Comparison of ENCODE assay signal across 16 cellular contexts in genomic region chr6:16691328-16691727, GRCh38.
A peak's percentile ranks its signal among the peaks of the same experiment; 100 is the strongest.
DNase-seq lines count a peak whose midpoint lies in the region; ATAC-seq and TF ChIP-seq lines count a peak whose summit lies in the region.
"Had no signal": no experiment of that assay in that cellular context is flagged by ENCODE, and none has a peak within 500 bp of the region (broad histone marks: within the 10 kb centered on the region; RNA-seq: fewer than 3 reads in every experiment).

No MANE protein-coding gene starts in this region.

- H3K27ac ChIP-seq in ACC112 (ENCODE audit: low read depth, low read length) (peak overlapping the region; percentile 72), Panc1 (ENCODE audit: low read length) (peak overlapping the region; percentile 71), caudate nucleus (ENCODE audit: low read depth, low read length) (peak overlapping the region; percentile 53)
- H3K27ac ChIP-seq in CD8-positive, alpha-beta memory T cell (ENCODE audit: low read depth, low read length) = no peak overlapping the region
- H3K27ac ChIP-seq: SJSA1, testis had no signal

- H3K9me3 Mint-ChIP-seq in CD8-positive, alpha-beta memory T cell = no peaks in the 10 kb centered on the region
- no peaks in the 10 kb centered on the region for H3K9me3 Mint-ChIP-seq in CD14-positive monocyte
- H3K9me3 Mint-ChIP-seq in type B pancreatic cell = no peaks in the 10 kb centered on the region
- H3K9me3 Mint-ChIP-seq: neural crest cell had no signal

- TF ChIP-seq CTCF in Panc1 (IDR thresholded peaks at IDR 0.05) (no peak), CD14-positive monocyte (IDR thresholded peaks at IDR 0.05) (no peak), BE2C (IDR thresholded peaks at IDR 0.05; ENCODE audit: low read depth, low read length) (no peak), type B pancreatic cell (conservative IDR thresholded peaks at IDR 0.05) (no peak)

- peaks cover 0 to 8% (median 5%) of the 10 kb centered on the region in 3 donors for H3K36me3 Mint-ChIP-seq in CD8-positive, alpha-beta memory T cell
- H3K36me3 Mint-ChIP-seq in CD14-positive monocyte = peaks cover 0 to 2% of the 10 kb centered on the region in 2 donors
- H3K36me3 Mint-ChIP-seq in type B pancreatic cell = no peaks in the 10 kb centered on the region

- H3K4me3 ChIP-seq in ACC112 (ENCODE audit: low read depth, low read length) (no peak overlapping the region), Panc1 (ENCODE audit: low read depth in 2 of 2, low read length in 2 of 2) (no peak overlapping the region), BE2C (ENCODE audit: low read depth, low read length) (no peak overlapping the region)
- H3K4me3 ChIP-seq in CD8-positive, alpha-beta memory T cell (ENCODE audit: low read length) = no peak overlapping the region
- H3K4me3 ChIP-seq: BLaER1 treated with 17β-estradiol and CSF1 and Interleukin-3, amounts not matched to agents 10 nM and 100 nM; SJSA1; testis had no signal

- peak overlapping the region; percentile 58 to 96 (median 83) for H3K27ac Mint-ChIP-seq in CD8-positive, alpha-beta memory T cell
- H3K27ac Mint-ChIP-seq in CD14-positive monocyte = peak overlapping the region in 1 of 7 donors; percentile 47
- no peak overlapping the region for H3K27ac Mint-ChIP-seq in type B pancreatic cell

- peaks cover 36% of the 10 kb centered on the region for H3K4me1 ChIP-seq in ACC112 (ENCODE audit: control insufficient read depth, insufficient read depth, low read length, unreplicated experiment)
- H3K4me1 ChIP-seq in CD8-positive, alpha-beta memory T cell (ENCODE audit: insufficient read depth, low read length) = peaks cover 39% of the 10 kb centered on the region
- peaks cover 50% of the 10 kb centered on the region for H3K4me1 ChIP-seq in Panc1 (ENCODE audit: control insufficient read depth, insufficient read depth, low read length)
- H3K4me1 ChIP-seq in BE2C = no peaks in the 10 kb centered on the region
- H3K4me1 ChIP-seq: testis had no signal

- H3K4me1 Mint-ChIP-seq in CD8-positive, alpha-beta memory T cell = peaks cover 72 to 95% (median 95%) of the 10 kb centered on the region in 3 donors
- H3K4me1 Mint-ChIP-seq in CD14-positive monocyte (peaks cover 74% of the 10 kb centered on the region), type B pancreatic cell (ENCODE audit: unreplicated experiment) (no peaks in the 10 kb centered on the region)
- H3K4me1 Mint-ChIP-seq: neural crest cell had no signal

- peaks cover 20% of the 10 kb centered on the region for H3K79me2 ChIP-seq in ACC112 (ENCODE audit: control insufficient read depth, insufficient read depth, low read length, unreplicated experiment)

- H3K27me3 ChIP-seq in ACC112 (ENCODE audit: insufficient read depth, low read length) (no peaks in the 10 kb centered on the region), Panc1 (ENCODE audit: control insufficient read depth, insufficient read depth, low read length) (no peaks in the 10 kb centered on the region), BE2C (no peaks in the 10 kb centered on the region)
- H3K27me3 ChIP-seq in CD8-positive, alpha-beta memory T cell (ENCODE audit: insufficient read depth, low read length, poor library complexity, severe bottlenecking) = no peaks in the 10 kb centered on the region
- H3K27me3 ChIP-seq: SJSA1, testis had no signal

- no peaks in the 10 kb centered on the region for H3K36me3 ChIP-seq in ACC112 (ENCODE audit: insufficient read depth, low read length)
- H3K36me3 ChIP-seq in CD8-positive, alpha-beta memory T cell (ENCODE audit: insufficient read depth, low read length) = no peaks in the 10 kb centered on the region
- no peaks in the 10 kb centered on the region for H3K36me3 ChIP-seq in Panc1 (ENCODE audit: control insufficient read depth, insufficient read depth, low read length)
- H3K36me3 ChIP-seq in BE2C = no peaks in the 10 kb centered on the region
- H3K36me3 ChIP-seq: BLaER1 treated with 17β-estradiol and CSF1 and Interleukin-3, amounts not matched to agents 10 nM and 100 nM had no signal

- DNase-seq in CD8-positive, alpha-beta memory T cell = no peak
- DNase-seq in Panc1 (ENCODE audit: low read depth, low spot score) = no peak
- no peak for DNase-seq in caudate nucleus (lab: John Stamatoyannopoulos, UW)
- no peak for DNase-seq in CD14-positive monocyte (ENCODE audit: low spot score)
- no peak for DNase-seq in BE2C
- no peak for DNase-seq in islet precursor cell
- no peak for DNase-seq in type B pancreatic cell (ENCODE audit: extremely low spot score, unreplicated experiment)
- DNase-seq: amniotic stem cell, DMS79 treated with DMSO at 0.1 percent for 48 hours, NCI-H1694, NCI-H446 treated with DMSO at 0.1 percent for 48 hours, testis had no signal

- ATAC-seq in Panc1 = no peak

- H2AFZ ChIP-seq in ACC112 (ENCODE audit: low read length, unreplicated experiment) = no peak overlapping the region

- CTCF ChIA-PET in CD8-positive, alpha-beta memory T cell (lab: Charles Lee) = interaction anchor here (1.0 to 4.2 kb wide), 5 partner anchors 7 to 72 kb away, joined by 3 to 15 read pairs (median 3); partner anchors contain the start of gene ATXN1
- CTCF ChIA-PET in Panc1 (lab: Charles Lee) = no interaction called here

- H3K27me3 Mint-ChIP-seq in CD8-positive, alpha-beta memory T cell = no peaks in the 10 kb centered on the region
- H3K27me3 Mint-ChIP-seq in CD14-positive monocyte (ENCODE audit: low read depth in 3 of 3) = no peaks in the 10 kb centered on the region
- H3K27me3 Mint-ChIP-seq in type B pancreatic cell = no peaks in the 10 kb centered on the region

- no TSS peak for BruUV-seq in Panc1 (replicated peaks; lab: Mats Ljungman, UMichigan)

- POLR2A ChIA-PET in CD8-positive, alpha-beta memory T cell (lab: Charles Lee) = no interaction called here
- POLR2A ChIA-PET in Panc1 (lab: Charles Lee) = no interaction called here

- H3K4me3 Mint-ChIP-seq in CD8-positive, alpha-beta memory T cell = peak overlapping the region; percentile 1 to 79 (median 57)
- no peak overlapping the region for H3K4me3 Mint-ChIP-seq in CD14-positive monocyte
- no peak overlapping the region for H3K4me3 Mint-ChIP-seq in type B pancreatic cell
- H3K4me3 Mint-ChIP-seq: neural crest cell had no signal

- in situ Hi-C loops in Panc1 (cut with HindIII; ENCODE audit: low pct_unique_long_range_greater_than_20kb, low sequenced_read_pairs) = no loop called here

- intact Hi-C loops in Panc1 (cut with micrococcal nuclease; ENCODE audit: unreplicated experiment) (no loop called here), CD14-positive monocyte (cut with micrococcal nuclease) (no loop called here)

- H3K9me3 ChIP-seq in CD8-positive, alpha-beta memory T cell (ENCODE audit: low read length) = no peaks in the 10 kb centered on the region
- H3K9me3 ChIP-seq in Panc1 (ENCODE audit: control insufficient read depth, insufficient read depth, low read depth, low read length) (no peaks in the 10 kb centered on the region), BE2C (no peaks in the 10 kb centered on the region)
- H3K9me3 ChIP-seq: SJSA1, testis had no signal

Comparison
In these comparisons a context has a peak if more than half of its experiments do, and no peak if none do; other contexts are left out.
1. H3K4me3 Mint-ChIP-seq: peak in CD8-positive, alpha-beta memory T cell (7 of 7); none in CD14-positive monocyte (0 of 2) and type B pancreatic cell (single experiment).